13 cellular contexts compared by ENCODE assay signal in genomic region chr7:150399861-150400778, GRCh38. TPM values are rescaled to one million over a fixed set of nuclear protein-coding genes. Genes with fewer than 3 reads are reported as not detected.
DNase-seq lines count a peak whose midpoint lies in the region; TF ChIP-seq lines count a peak whose summit lies in the region.
"Had no signal": no experiment of that assay in that cellular context is flagged by ENCODE, and none has a peak within 500 bp of the region (broad histone marks: within the 10 kb centered on the region; RNA-seq: fewer than 3 reads in every experiment).

No MANE protein-coding gene starts in this region.

- H3K27ac Mint-ChIP-seq in neural progenitor cell: peak overlapping the region; percentile 95
- H3K27ac Mint-ChIP-seq in chondrocyte (ENCODE audit: unreplicated experiment): no peak overlapping the region

- H3K4me2 ChIP-seq in neural progenitor cell: peak overlapping the region; percentile 29

- H3K4me3 Mint-ChIP-seq in neural progenitor cell: peak overlapping the region; percentile 60
- H3K4me3 Mint-ChIP-seq in chondrocyte (ENCODE audit: unreplicated experiment): no peak overlapping the region

- peaks cover 75% of the 10 kb centered on the region for H3K4me1 Mint-ChIP-seq in neural progenitor cell
- peaks cover 18% of the 10 kb centered on the region for H3K4me1 Mint-ChIP-seq in chondrocyte (ENCODE audit: low read depth)

- H3K9me3 ChIP-seq in ES-I3 (ENCODE audit: control insufficient read depth, insufficient read depth, low read length): no peaks in the 10 kb centered on the region
- no peaks in the 10 kb centered on the region for H3K9me3 ChIP-seq in MG63
- H3K9me3 ChIP-seq in neural progenitor cell (ENCODE audit: low read depth): no peaks in the 10 kb centered on the region
- H3K9me3 ChIP-seq in prostate gland: no peaks in the 10 kb centered on the region
- H3K9me3 ChIP-seq: breast epithelium had no signal

- H3K27ac ChIP-seq in neural progenitor cell (no peak overlapping the region), prostate gland (no peak overlapping the region)
- H3K27ac ChIP-seq: breast epithelium had no signal

- 66% methylated on average over 13 of the region's 13 CpGs for WGBS in prostate gland

- DNase-seq in MG63: peak; percentile 54
- DNase-seq in ecto neural progenitor cell (ENCODE audit: low spot score): peak; percentile 43
- DNase-seq in neural progenitor cell (ENCODE audit: low spot score): no peak
- DNase-seq in prostate gland (ENCODE audit: low spot score): no peak
- DNase-seq in Kasumi-1 (lab: John Stamatoyannopoulos, UW): no peak
- no peak for DNase-seq in UCSD-AML1 (lab: John Stamatoyannopoulos, UW; ENCODE audit: unreplicated experiment)
- no peak for DNase-seq in chondrocyte (ENCODE audit: low spot score)
- DNase-seq: activated CD4-positive, alpha-beta T cell treated with anti-CD3 and anti-CD28 coated beads, Interleukin-2, amount 50 U/mL, for 4 hours; hippocampal formation; occipital lobe had no signal

- H3K4me1 ChIP-seq in ES-I3 (ENCODE audit: insufficient read depth, low read length): peaks cover 54% of the 10 kb centered on the region
- peaks cover 69% of the 10 kb centered on the region for H3K4me1 ChIP-seq in neural progenitor cell
- H3K4me1 ChIP-seq in prostate gland (replicated peaks): peaks cover 2% of the 10 kb centered on the region

- peaks cover 25% of the 10 kb centered on the region for H4K20me1 ChIP-seq in neural progenitor cell (ENCODE audit: low read depth)

- H3K27me3 ChIP-seq in MG63: no peaks in the 10 kb centered on the region
- H3K27me3 ChIP-seq in neural progenitor cell: no peaks in the 10 kb centered on the region
- H3K27me3 ChIP-seq in prostate gland (replicated peaks; ENCODE audit: insufficient read depth): no peaks in the 10 kb centered on the region
- H3K27me3 ChIP-seq: breast epithelium had no signal

- TF ChIP-seq CTCF in neural progenitor cell (IDR thresholded peaks at IDR 0.05) (no peak), prostate gland (IDR thresholded peaks at IDR 0.05) (no peak), chondrocyte (IDR thresholded peaks at IDR 0.05) (no peak)

- no peak overlapping the region for H2AFZ ChIP-seq in neural progenitor cell (replicated peaks)

- H3K79me2 ChIP-seq in neural progenitor cell (ENCODE audit: low read depth): peaks cover 9% of the 10 kb centered on the region

- H3K36me3 ChIP-seq in ES-I3 (ENCODE audit: insufficient read depth, low read length) (no peaks in the 10 kb centered on the region), MG63 (no peaks in the 10 kb centered on the region), neural progenitor cell (no peaks in the 10 kb centered on the region), prostate gland (no peaks in the 10 kb centered on the region)
- H3K36me3 ChIP-seq: breast epithelium had no signal

- H3K9ac ChIP-seq in ES-I3 (ENCODE audit: low read depth, low read length) (peak overlapping the region; percentile 21; the same call in 1 of the 2 replicates), neural progenitor cell (no peak overlapping the region)

- H3F3A ChIP-seq in neural progenitor cell (ENCODE audit: low read depth): peaks cover 45% of the 10 kb centered on the region

- peaks cover 2% of the 10 kb centered on the region for H3K27me3 Mint-ChIP-seq in neural progenitor cell (ENCODE audit: insufficient read depth, low read depth)
- H3K27me3 Mint-ChIP-seq in chondrocyte (ENCODE audit: low read depth): no peaks in the 10 kb centered on the region

- H3K9me3 Mint-ChIP-seq in neural progenitor cell: no peaks in the 10 kb centered on the region
- H3K9me3 Mint-ChIP-seq in chondrocyte (ENCODE audit: low read depth): no peaks in the 10 kb centered on the region

- H3K4me3 ChIP-seq in MG63 (no peak overlapping the region), neural progenitor cell (no peak overlapping the region), prostate gland (no peak overlapping the region)
- H3K4me3 ChIP-seq: breast epithelium had no signal

- intact Hi-C loops in prostate gland (cut with DNase I): loop anchor here (10.0 kb wide), 1 partner anchor 565 kb away; the partner anchor contains the start of gene ZNF862

- H3K36me3 Mint-ChIP-seq in neural progenitor cell: peaks cover 11% of the 10 kb centered on the region
- H3K36me3 Mint-ChIP-seq in chondrocyte (ENCODE audit: low read depth): peaks cover 8% of the 10 kb centered on the region

- no peak for TF ChIP-seq POLR2A in prostate gland (IDR thresholded peaks at IDR 0.05)

RNA-seq across cellular contexts. Expression of gene ZNF775, which starts 21.0 kb away (rescaled TPM):
- total RNA-seq in MG63 (2014; rRNA removed; shearing (Covaris generic); ENCODE audit: low replicate concordance): 4.0 and 13.9 TPM in 2 replicates
- total RNA-seq in neural progenitor cell (ENCODE audit: low replicate concordance) (3.0 and 26.1 TPM in 2 replicates), prostate gland (10 to 100 TPM; 14.4 to 14.8 TPM), chondrocyte (4.3 to 6.5 TPM (median 6.0 TPM) in 3 replicates)

RNA-seq across cellular contexts. Expression of gene REPIN1, which starts 31.5 kb away (rescaled TPM):
- 43.6 and 64.7 TPM in 2 replicates for total RNA-seq in MG63 (2014; rRNA removed; shearing (Covaris generic); ENCODE audit: low replicate concordance)
- total RNA-seq in neural progenitor cell (ENCODE audit: low replicate concordance) (18.0 and 58.9 TPM in 2 replicates), prostate gland (100 to 1,000 TPM; 150 to 171 TPM), chondrocyte (59.5 to 65.8 TPM (median 63.4 TPM) in 3 replicates)

RNA-seq across cellular contexts. Expression of gene GIMAP8, which starts 50.3 kb away (rescaled TPM):
- not detected in 2 replicates for total RNA-seq in MG63 (2014; rRNA removed; shearing (Covaris generic); ENCODE audit: low replicate concordance)
- total RNA-seq in neural progenitor cell (ENCODE audit: low replicate concordance) (not detected in 2 replicates), prostate gland (1 to 10 TPM; 2.5 to 6.5 TPM), chondrocyte (not detected in 3 replicates)
- total RNA-seq: G401 had no signal

RNA-seq across cellular contexts. Expression of gene RARRES2, which starts 58.7 kb away (rescaled TPM):
- total RNA-seq in MG63 (2014; rRNA removed; shearing (Covaris generic); ENCODE audit: low replicate concordance): not detected in 2 replicates
- 0.19 and 0.43 TPM in 2 replicates for total RNA-seq in neural progenitor cell (ENCODE audit: low replicate concordance)
- 10 to 100 TPM; 98.8 to 99.8 TPM for total RNA-seq in prostate gland
- total RNA-seq in chondrocyte: 1.4 to 1.9 TPM (median 1.8 TPM) in 3 replicates

Comparison
In these comparisons a context has a peak if more than half of its experiments do, and no peak if none do; other contexts are left out.
1. DNase-seq: peak in MG63 (single experiment) and ecto neural progenitor cell (single experiment); none in neural progenitor cell (single experiment), prostate gland (single experiment), Kasumi-1 (0 of 2), UCSD-AML1 (single experiment) and chondrocyte (single experiment).